Comparison of ENCODE assay signal across 8 cellular contexts in the genomic region with DNA sequence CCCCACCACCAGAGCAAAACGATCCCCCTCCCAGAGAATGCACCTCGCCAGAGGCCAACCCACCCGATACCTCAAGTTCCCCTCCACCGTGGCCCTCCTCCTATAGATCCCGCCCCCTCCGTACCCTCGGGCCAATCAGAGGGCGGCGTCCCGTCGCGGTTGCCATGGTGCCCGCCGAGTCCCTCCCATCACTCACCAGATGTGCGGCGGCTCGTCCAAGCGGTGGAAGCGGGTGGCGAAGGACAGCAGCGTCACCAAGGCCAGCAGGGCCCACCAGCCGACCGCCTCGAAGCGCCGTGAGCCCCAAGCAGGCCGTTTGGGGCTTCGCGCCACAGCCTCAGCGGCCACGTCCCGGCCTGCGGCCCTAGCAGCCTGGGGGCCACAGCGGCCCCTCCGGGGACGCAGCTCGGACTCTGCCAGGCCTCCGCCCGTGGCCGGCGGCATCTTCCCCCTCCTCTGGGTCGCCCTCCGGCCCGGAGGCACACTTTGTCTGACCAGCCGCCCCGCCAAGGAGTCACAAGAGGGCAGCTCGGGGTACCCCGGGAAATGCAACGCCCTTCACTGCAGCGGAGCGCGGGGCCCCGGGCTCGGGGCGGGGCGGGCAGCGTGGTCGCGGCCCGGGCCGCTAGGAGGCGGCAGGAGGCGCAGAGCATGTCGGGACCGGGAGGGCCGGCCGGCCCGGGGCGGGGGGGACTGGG. TPM values are rescaled to one million over a fixed set of nuclear protein-coding genes. Genes with fewer than 3 reads are reported as not detected.
DNase-seq lines count a peak whose midpoint lies in the region; ATAC-seq and TF ChIP-seq lines count a peak whose summit lies in the region.

A gene with protein sequence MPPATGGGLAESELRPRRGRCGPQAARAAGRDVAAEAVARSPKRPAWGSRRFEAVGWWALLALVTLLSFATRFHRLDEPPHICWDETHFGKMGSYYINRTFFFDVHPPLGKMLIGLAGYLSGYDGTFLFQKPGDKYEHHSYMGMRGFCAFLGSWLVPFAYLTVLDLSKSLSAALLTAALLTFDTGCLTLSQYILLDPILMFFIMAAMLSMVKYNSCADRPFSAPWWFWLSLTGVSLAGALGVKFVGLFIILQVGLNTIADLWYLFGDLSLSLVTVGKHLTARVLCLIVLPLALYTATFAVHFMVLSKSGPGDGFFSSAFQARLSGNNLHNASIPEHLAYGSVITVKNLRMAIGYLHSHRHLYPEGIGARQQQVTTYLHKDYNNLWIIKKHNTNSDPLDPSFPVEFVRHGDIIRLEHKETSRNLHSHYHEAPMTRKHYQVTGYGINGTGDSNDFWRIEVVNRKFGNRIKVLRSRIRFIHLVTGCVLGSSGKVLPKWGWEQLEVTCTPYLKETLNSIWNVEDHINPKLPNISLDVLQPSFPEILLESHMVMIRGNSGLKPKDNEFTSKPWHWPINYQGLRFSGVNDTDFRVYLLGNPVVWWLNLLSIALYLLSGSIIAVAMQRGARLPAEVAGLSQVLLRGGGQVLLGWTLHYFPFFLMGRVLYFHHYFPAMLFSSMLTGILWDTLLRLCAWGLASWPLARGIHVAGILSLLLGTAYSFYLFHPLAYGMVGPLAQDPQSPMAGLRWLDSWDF (minus strand): TSS at position 646 of the 698 bp plus-strand sequence. CDS start 202 bp downstream, at position 444.

- WGBS in right lobe of liver (ENCODE audit: insufficient coverage, low coverage, low lambda C conversion rate, missing lambda C conversion rate): 2% methylated on average over 17 of the region's 69 CpGs

- intact Hi-C loops in activated CD4-positive, alpha-beta memory T cell treated with anti-CD3 and anti-CD28 coated beads for 36 hours (cut with micrococcal nuclease): loop anchor here (2.0 to 5.0 kb wide), 2 partner anchors 296 to 363 kb away; a partner anchor contains a TSS
- intact Hi-C loops in dorsolateral prefrontal cortex (cut with DNase I) (loop anchor here (2.0 to 10.0 kb wide), 7 partner anchors 56 to 387 kb away; a partner anchor contains a TSS), right lobe of liver (cut with DNase I) (no loop called here)

- H3K4me3 Mint-ChIP-seq in activated CD4-positive, alpha-beta memory T cell treated with anti-CD3 and anti-CD28 coated beads for 36 hours: peak within 1 kb of the TSS; percentile 93

- ATAC-seq in GM19351 (IDR thresholded peaks at IDR 0.05; ENCODE audit: unreplicated experiment) (peak; percentile 70), HG03521 (IDR thresholded peaks at IDR 0.05; ENCODE audit: unreplicated experiment) (peak; percentile 56), right lobe of liver (peak; percentile 62 to 72 (median 64))

- no peaks in the 10 kb centered on the region for H3K27me3 Mint-ChIP-seq in activated CD4-positive, alpha-beta memory T cell treated with anti-CD3 and anti-CD28 coated beads for 36 hours

- POLR2A ChIA-PET in activated CD4-positive, alpha-beta memory T cell treated with anti-CD3 and anti-CD28 coated beads for 36 hours (lab: Charles Lee): interaction anchor here (1.1 to 2.2 kb wide), 5 partner anchors 11 to 222 kb away, joined by 3 to 30 read pairs (median 4); a partner anchor contains a TSS

- H3K4me3 ChIP-seq in dorsolateral prefrontal cortex (peak within 1 kb of the TSS; percentile 81 to 100 (median 96)), right lobe of liver (peak within 1 kb of the TSS; percentile 89 to 100 (median 99))

- no peaks in the 10 kb centered on the region for H3K9me3 ChIP-seq in right lobe of liver

- peaks cover 0 to 60% (median 13%) of the 10 kb centered on the region in 4 donors for H3K4me1 ChIP-seq in right lobe of liver

- TF ChIP-seq POLR2A in right lobe of liver (IDR thresholded peaks at IDR 0.05): peak; percentile 37

- no peaks in the 10 kb centered on the region for H3K36me3 Mint-ChIP-seq in activated CD4-positive, alpha-beta memory T cell treated with anti-CD3 and anti-CD28 coated beads for 36 hours

- no peaks in the 10 kb centered on the region for H3K27me3 ChIP-seq in dorsolateral prefrontal cortex
- no peaks in the 10 kb centered on the region for H3K27me3 ChIP-seq in right lobe of liver

- H3K36me3 ChIP-seq in right lobe of liver: no peaks in the 10 kb centered on the region

- H3K27ac ChIP-seq in dorsolateral prefrontal cortex (peak within 1 kb of the TSS; percentile 91 to 100 (median 99)), right lobe of liver (peak within 1 kb of the TSS; percentile 88 to 95 (median 92))

- peak within 1 kb of the TSS; percentile 99 for H3K27ac Mint-ChIP-seq in activated CD4-positive, alpha-beta memory T cell treated with anti-CD3 and anti-CD28 coated beads for 36 hours

- TF ChIP-seq CTCF in dorsolateral prefrontal cortex (IDR thresholded peaks at IDR 0.05 in 54 of 56, conservative IDR thresholded peaks at IDR 0.05 in 2 of 56; ENCODE audit: low read depth in 1 of 56, partially characterized antibody in 56 of 56) (peak in 54 of 56 donors; percentile 8 to 74 (median 50)), right lobe of liver (IDR thresholded peaks at IDR 0.05) (peak; percentile 28 to 56 (median 32))

- no peaks in the 10 kb centered on the region for H3K9me3 Mint-ChIP-seq in activated CD4-positive, alpha-beta memory T cell treated with anti-CD3 and anti-CD28 coated beads for 36 hours

- peaks cover 17% of the 10 kb centered on the region for H3K4me1 Mint-ChIP-seq in activated CD4-positive, alpha-beta memory T cell treated with anti-CD3 and anti-CD28 coated beads for 36 hours (ENCODE audit: low read depth)

- peak; percentile 96 for DNase-seq in CD1c-positive myeloid dendritic cell (ENCODE audit: extremely low spot score)
- peak; percentile 70 for DNase-seq in NCI-H774 (lab: John Stamatoyannopoulos, UW)
- DNase-seq in activated CD4-positive, alpha-beta memory T cell treated with anti-CD3 and anti-CD28 coated beads for 36 hours: peak; percentile 95
- peak; percentile 92 to 98 (median 96) for DNase-seq in dorsolateral prefrontal cortex
- DNase-seq in right lobe of liver: peak; percentile 96 to 97 (median 96)
- peak; percentile 86 to 88 for DNase-seq in stimulated activated CD4-positive, alpha-beta T cell treated with anti-CD3 and anti-CD28 coated beads, Interleukin-4, amount 100 ng/mL, for 48 hours (ENCODE audit: low read depth in 2 of 2)

- CTCF ChIA-PET in activated CD4-positive, alpha-beta memory T cell treated with anti-CD3 and anti-CD28 coated beads for 36 hours (lab: Charles Lee): interaction anchor here (0.6 to 4.2 kb wide), 12 partner anchors 16 to 385 kb away, joined by 3 to 19 read pairs (median 4); a partner anchor contains a TSS

RNA-seq across cellular contexts. Expression of the gene that starts here (rescaled TPM):
- total RNA-seq in activated CD4-positive, alpha-beta memory T cell treated with anti-CD3 and anti-CD28 coated beads for 36 hours: 10 to 100 TPM; 12.9 to 13.1 TPM
- 10 to 100 TPM; 25.0 to 76.5 (median 44.0) TPM for total RNA-seq in dorsolateral prefrontal cortex
- 10 to 100 TPM in 5 of 6 experiments, 1 to 10 TPM in 1; 5.5 to 15.9 (median 12.9) TPM for total RNA-seq in right lobe of liver

Comparison
In these comparisons a context has a peak if more than half of its experiments do, and no peak if none do; other contexts are left out.
1. Peak in every context shown above with its lines: DNase-seq, ATAC-seq, H3K4me3 ChIP-seq and H3K27ac ChIP-seq.
2. intact Hi-C loops: an anchor here in activated CD4-positive, alpha-beta memory T cell treated with anti-CD3 and anti-CD28 coated beads for 36 hours (2.0 to 5.0 kb wide) and dorsolateral prefrontal cortex (2.0 to 10.0 kb wide); none called in right lobe of liver.